ENCODE assay signal across 10 cellular contexts in the genomic region with DNA sequence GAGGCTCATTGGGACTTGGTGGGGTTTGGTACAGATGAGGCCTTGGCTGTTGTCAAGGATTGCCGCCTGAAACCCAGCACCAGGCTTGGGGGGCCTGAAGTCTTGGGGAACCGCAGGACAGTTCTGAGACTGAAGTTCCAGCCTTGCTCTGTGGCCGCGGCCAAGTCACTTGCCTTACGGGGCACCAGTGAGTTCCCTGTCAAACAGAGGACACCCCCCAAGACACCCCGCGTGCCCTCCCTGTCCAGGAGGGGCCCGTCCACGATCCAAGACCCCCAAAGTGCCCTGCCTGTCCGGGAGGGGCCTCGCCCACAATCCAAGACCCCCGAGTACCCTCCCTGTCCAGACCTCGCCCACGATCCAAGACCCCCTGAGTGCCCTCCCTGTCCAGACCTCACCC. TPM values are rescaled to one million over a fixed set of nuclear protein-coding genes. Genes with fewer than 3 reads are reported as not detected.
DNase-seq lines count a peak whose midpoint lies in the region; ATAC-seq and TF ChIP-seq lines count a peak whose summit lies in the region.
"Had no signal": no experiment of that assay in that cellular context is flagged by ENCODE, and none has a peak within 500 bp of the region (broad histone marks: within the 10 kb centered on the region; RNA-seq: fewer than 3 reads in every experiment).

No MANE protein-coding gene starts in this region.

- peak overlapping the region; percentile 74 for H3K4me3 Mint-ChIP-seq in Calu3 (ENCODE audit: low read depth, unreplicated experiment)
- peak overlapping the region; percentile 37 to 86 (median 82) for H3K4me3 Mint-ChIP-seq in T-cell

- no peak for DNase-seq in Calu3
- DNase-seq in T-cell, result no peak
- no peak for DNase-seq in fibroblast of the aortic adventitia (ENCODE audit: low read depth)
- no peak for DNase-seq in gastrocnemius medialis
- no peak for DNase-seq in AML-193 (lab: John Stamatoyannopoulos, UW)
- no peak for DNase-seq in pons (ENCODE audit: low spot score)
- no peak for DNase-seq in NCI-H1105 treated with DMSO at 0.1 percent for 48 hours (lab: John Stamatoyannopoulos, UW)
- DNase-seq: NCI-H1436 had no signal

- H3K27ac ChIP-seq in gastrocnemius medialis, result peak overlapping the region; percentile 90 to 99 (median 97)

- H3K36me3 ChIP-seq in gastrocnemius medialis, result peaks cover 0 to 27% of the 10 kb centered on the region in 2 donors

- TF ChIP-seq CTCF in Calu3 (IDR thresholded peaks at IDR 0.05; ENCODE audit: unreplicated experiment), result no peak
- TF ChIP-seq CTCF in fibroblast of the aortic adventitia (IDR thresholded peaks at IDR 0.05; ENCODE audit: insufficient read depth, low read length), result no peak
- no peak for TF ChIP-seq CTCF in gastrocnemius medialis (IDR thresholded peaks at IDR 0.05 in 4 of 5, conservative IDR thresholded peaks at IDR 0.05 in 1 of 5)

- H3K9me3 Mint-ChIP-seq in Calu3 (ENCODE audit: low read depth, unreplicated experiment) (no peaks in the 10 kb centered on the region), T-cell (no peaks in the 10 kb centered on the region)

- no peaks in the 10 kb centered on the region for H3K27me3 ChIP-seq in gastrocnemius medialis

- CTCF ChIA-PET in Calu3 (lab: Charles Lee) (interaction anchor here (0.7 kb wide), 1 partner anchor 23 kb away, joined by 3 read pairs; no protein-coding TSS in a partner anchor), T-cell (lab: Charles Lee) (interaction anchor here in 1 of 2 donors (3.9 kb wide), 1 partner anchor 23 kb away, joined by 36 read pairs; no protein-coding TSS in a partner anchor)

- no peak overlapping the region for H3K27ac Mint-ChIP-seq in Calu3 (ENCODE audit: unreplicated experiment)
- H3K27ac Mint-ChIP-seq in T-cell, result no peak overlapping the region

- no peak for ATAC-seq in T-cell (replicated peaks in 1 of 4)
- no peak for ATAC-seq in gastrocnemius medialis
- ATAC-seq in GM19452 (IDR thresholded peaks at IDR 0.05; ENCODE audit: unreplicated experiment), result no peak

- POLR2A ChIA-PET in T-cell (lab: Charles Lee), result no interaction called here

- no peak for TF ChIP-seq POLR2A in gastrocnemius medialis (IDR thresholded peaks at IDR 0.05)

- H3K36me3 Mint-ChIP-seq in Calu3 (ENCODE audit: insufficient read depth, unreplicated experiment) (peaks cover 47% of the 10 kb centered on the region), T-cell (peaks cover 8% of the 10 kb centered on the region)

- peaks cover 31 to 32% of the 10 kb centered on the region in 2 donors for H3K4me1 ChIP-seq in gastrocnemius medialis

- intact Hi-C loops in Calu3 (cut with micrococcal nuclease; ENCODE audit: unreplicated experiment) (no loop called here), gastrocnemius medialis (cut with DNase I; ENCODE audit: low total_unique reads) (no loop called here)

- H3K4me3 ChIP-seq in fibroblast of the aortic adventitia (ENCODE audit: low read depth, low read length), result peak overlapping the region; percentile 84
- peak overlapping the region in 2 of 4 donors; percentile 92 to 94 for H3K4me3 ChIP-seq in gastrocnemius medialis

- in situ Hi-C loops in gastrocnemius medialis (cut with MboI; ENCODE audit: low sequenced_read_pairs in 4 of 4), result no loop called here

- H3K9me3 ChIP-seq in gastrocnemius medialis, result no peaks in the 10 kb centered on the region

- H3K4me1 Mint-ChIP-seq in Calu3 (ENCODE audit: low read depth, unreplicated experiment), result peaks cover 9% of the 10 kb centered on the region
- peaks cover 15 to 25% (median 19%) of the 10 kb centered on the region in 3 donors for H3K4me1 Mint-ChIP-seq in T-cell

- H3K27me3 Mint-ChIP-seq in Calu3 (ENCODE audit: unreplicated experiment), result no peaks in the 10 kb centered on the region
- H3K27me3 Mint-ChIP-seq in T-cell, result no peaks in the 10 kb centered on the region

- no TSS peak for BruUV-seq in Calu3 (replicated peaks; lab: Mats Ljungman, UMichigan)

RNA-seq across cellular contexts. Expression of gene CDC34, which starts 2.5 kb away (rescaled TPM):
- total RNA-seq in Calu3 (2022) (46.1 and 50.6 TPM in 2 replicates), T-cell (10 to 100 TPM; 35.4 to 52.6 (median 51.3) TPM), fibroblast of the aortic adventitia (ENCODE audit: low replicate concordance) (31.0 and 65.8 TPM in 2 replicates), gastrocnemius medialis (100 to 1,000 TPM in 3 of 4 donors, 10 to 100 TPM in 1; 99.0 to 174 (median 138) TPM)

RNA-seq across cellular contexts. Expression of gene GZMM, which starts 9.8 kb away (rescaled TPM):
- total RNA-seq in Calu3 (2022) (0.42 TPM in 1 of 2 replicates, not detected in the other), T-cell (10 to 100 TPM; 66.2 to 91.0 (median 78.6) TPM), fibroblast of the aortic adventitia (ENCODE audit: low replicate concordance) (not detected in 2 replicates), gastrocnemius medialis (under 1 TPM in 1 of 4 donors, not detected in 3; 0.49 TPM)
- total RNA-seq: kidney epithelial cell had no signal

RNA-seq across cellular contexts. Expression of gene TPGS1, which starts 26.8 kb away (rescaled TPM):
- 8.6 and 9.0 TPM in 2 replicates for total RNA-seq in Calu3 (2022)
- 10 to 100 TPM; 22.2 to 44.4 (median 39.4) TPM for total RNA-seq in T-cell
- 25.2 and 56.4 TPM in 2 replicates for total RNA-seq in fibroblast of the aortic adventitia (ENCODE audit: low replicate concordance)
- 10 to 100 TPM; 29.5 to 64.7 (median 35.6) TPM for total RNA-seq in gastrocnemius medialis

RNA-seq across cellular contexts. Expression of gene MADCAM1, which starts 37.8 kb away (rescaled TPM):
- 0.34 and 0.47 TPM in 2 replicates for total RNA-seq in Calu3 (2022)
- 1 to 10 TPM in 3 of 5 donors, under 1 TPM in 2; 0.40 to 1.6 (median 1.4) TPM for total RNA-seq in T-cell
- 0.16 and 0.18 TPM in 2 replicates for total RNA-seq in fibroblast of the aortic adventitia (ENCODE audit: low replicate concordance)
- under 1 TPM in 1 of 4 donors, not detected in 3; 0.18 TPM for total RNA-seq in gastrocnemius medialis

RNA-seq across cellular contexts. Expression of gene BSG, which starts 38.3 kb away (rescaled TPM):
- total RNA-seq in Calu3 (2022) (354 and 394 TPM in 2 replicates), T-cell (100 to 1,000 TPM in 4 of 5 donors, 10 to 100 TPM in 1; 89.3 to 165 (median 152) TPM), fibroblast of the aortic adventitia (ENCODE audit: low replicate concordance) (151 and 239 TPM in 2 replicates), gastrocnemius medialis (100 to 1,000 TPM; 305 to 380 (median 364) TPM)

Comparison
In these comparisons a context has a peak if more than half of its experiments do, and no peak if none do; other contexts are left out.
1. RNA of gene GZMM, which starts 9.8 kb away (total RNA-seq): 66.2 to 91.0 TPM in T-cell; 0.49 TPM in gastrocnemius medialis, 0.42 TPM in Calu3 and not detected in fibroblast of the aortic adventitia; every median in the first group is over 10 times any median in the second.